In genomic region chr15:72315706-72316370, GRCh38 we compare ENCODE assay signal across 17 cellular contexts. TPM values are rescaled to one million over a fixed set of nuclear protein-coding genes. Genes with fewer than 3 reads are reported as not detected.
A peak's percentile ranks its signal among the peaks of the same experiment; 100 is the strongest.
DNase-seq lines count a peak whose midpoint lies in the region; ATAC-seq, FAIRE-seq and TF ChIP-seq lines count a peak whose summit lies in the region.
"Had no signal": no experiment of that assay in that cellular context is flagged by ENCODE, and none has a peak within 500 bp of the region (broad histone marks: within the 10 kb centered on the region; RNA-seq: fewer than 3 reads in every experiment).

No MANE protein-coding gene starts in this region.

- POLR2A ChIA-PET in K562 (lab: Yijun Ruan, JAX) = no interaction called here

- H3K79me2 ChIP-seq in H9 (ENCODE audit: insufficient read depth, low read length) (no peaks in the 10 kb centered on the region), K562 (ENCODE audit: control insufficient read depth, insufficient read depth, low read length) (no peaks in the 10 kb centered on the region)

- TF ChIP-seq EP300 in K562 (IDR thresholded peaks at IDR 0.05; ENCODE audit: low read length) = no peak

- peak overlapping the region in 1 of 3 experiments; percentile 45; a peak in 1 of 7 replicates for H3K27ac Mint-ChIP-seq in H9
- H3K27ac Mint-ChIP-seq: activated B cell treated with CpG ODN at 0.5 μM for 24 hours had no signal

- no peak overlapping the region for H2BK15ac ChIP-seq in H9 (ENCODE audit: low read depth, low read length)

- H2BK5ac ChIP-seq in H9 (ENCODE audit: insufficient read length, low read length) = no peak overlapping the region

- H2BK20ac ChIP-seq in H9 (ENCODE audit: low read depth, low read length, poor library complexity, severe bottlenecking) = no peak overlapping the region

- no peak overlapping the region for H3K18ac ChIP-seq in H9 (ENCODE audit: insufficient read length, low read depth, low read length)

- H4K8ac ChIP-seq in H9 (replicated peaks; ENCODE audit: insufficient read length, low read depth, low read length) = no peak overlapping the region

- H3K4ac ChIP-seq in H9 (ENCODE audit: low read depth, low read length) = no peak overlapping the region

- H3K9ac ChIP-seq in H9 (ENCODE audit: extremely low read depth, insufficient read length, low read length) = no peak overlapping the region
- H3K9ac ChIP-seq in K562 (ENCODE audit: insufficient read depth in 1 of 2, low read depth in 2 of 2, low read length in 2 of 2) = no peak overlapping the region

- FAIRE-seq in K562 (lab: Jason Lieb, UNC) = no peak
- FAIRE-seq: pancreas, urothelium cell line had no signal

- DNase-seq in BE2C (peak; percentile 91), H9 (peak; percentile 21), NCI-H345 treated with DMSO at 0.1 percent for 48 hours (lab: John Stamatoyannopoulos, UW; ENCODE audit: unreplicated experiment) (peak; percentile 13), K562 (ENCODE audit: extremely low read depth in 1 of 4, low spot score in 3 of 4) (no peak), GM10266 (ENCODE audit: extremely low spot score) (no peak), left lobe of liver (ENCODE audit: low spot score) (no peak), GM13976 (ENCODE audit: low spot score) (no peak)
- DNase-seq: activated B cell treated with CpG ODN at 0.5 μM for 24 hours; DMS79 treated with DMSO at 0.1 percent for 48 hours; heart right ventricle; NCI-H2107; spleen; stimulated activated naive CD8-positive, alpha-beta T cell treated with anti-CD3 and anti-CD28 coated beads, Interleukin-15, Interleukin-2, amounts not matched to agents 100 U/mL and 50 U/mL, for 24 hours had no signal

- H3T11ph ChIP-seq in H9 (ENCODE audit: low read length) = no peak overlapping the region

- no peak for TF ChIP-seq RAD21 in K562 (CRISPR knock-in tag; conservative IDR thresholded peaks at IDR 0.05 in 1 of 2, IDR thresholded peaks at IDR 0.05 in 1 of 2)

- TF ChIP-seq CTCF in BE2C (IDR thresholded peaks at IDR 0.05; ENCODE audit: low read depth, low read length) = no peak
- no peak for TF ChIP-seq CTCF in H9 (conservative IDR thresholded peaks at IDR 0.05)
- TF ChIP-seq CTCF in K562 (IDR thresholded peaks at IDR 0.05 in 2 of 3, conservative IDR thresholded peaks at IDR 0.05 in 1 of 3; ENCODE audit: insufficient read depth in 2 of 3, low read depth in 1 of 3, low read length in 3 of 3) = no peak
- TF ChIP-seq CTCF in GM10266 (IDR thresholded peaks at IDR 0.05; ENCODE audit: control insufficient read depth, insufficient read depth, low read depth, missing control alignments) = no peak
- TF ChIP-seq CTCF in GM13976 (IDR thresholded peaks at IDR 0.05; ENCODE audit: borderline replicate concordance, control extremely low read depth, extremely low read depth, insufficient read depth, missing control alignments) = no peak

- H3K4me3 Mint-ChIP-seq in H9 = no peak overlapping the region
- H3K4me3 Mint-ChIP-seq: activated B cell treated with CpG ODN at 0.5 μM for 24 hours had no signal

- 0 out of 5 replicates have a peak, but pooled peaks cover 0 to 4% of the 10 kb centered on the region in 2 experiments for H3K9me3 Mint-ChIP-seq in H9
- H3K9me3 Mint-ChIP-seq: activated B cell treated with CpG ODN at 0.5 μM for 24 hours had no signal

- no peaks in the 10 kb centered on the region for H3K9me1 ChIP-seq in K562 (ENCODE audit: control insufficient read depth, insufficient read depth, low read length)

- no peak overlapping the region for H2AK5ac ChIP-seq in H9 (ENCODE audit: insufficient read length, low read length)

- peaks cover 6% of the 10 kb centered on the region for H3K23me2 ChIP-seq in H9 (ENCODE audit: insufficient read length, low read depth, low read length, poor library complexity, severe bottlenecking)

- H3K27me3 Mint-ChIP-seq in H9 (ENCODE audit: low read depth) = peaks cover 59% of the 10 kb centered on the region
- H3K27me3 Mint-ChIP-seq: activated B cell treated with CpG ODN at 0.5 μM for 24 hours had no signal

- no peak for ATAC-seq in K562
- ATAC-seq in GM18505 (IDR thresholded peaks at IDR 0.05; ENCODE audit: unreplicated experiment) = no peak
- no peak for ATAC-seq in left lobe of liver
- ATAC-seq: heart right ventricle; pancreas; stimulated activated naive CD8-positive, alpha-beta T cell treated with anti-CD3 and anti-CD28 coated beads, Interleukin-15, Interleukin-2, amounts not matched to agents 100 U/mL and 50 U/mL, for 24 hours had no signal

- intact Hi-C loops in K562 (cut with micrococcal nuclease) = loop anchor here (10.0 kb wide), 1 partner anchor 269 kb away; no protein-coding TSS in a partner anchor

- no peaks in the 10 kb centered on the region for H3K79me1 ChIP-seq in H9 (ENCODE audit: insufficient read depth, low read depth, low read length, poor library complexity, severe bottlenecking)

- H4K5ac ChIP-seq in H9 (ENCODE audit: insufficient read length, low read depth, low read length) = no peak overlapping the region

- peaks cover 15% of the 10 kb centered on the region in 2 experiments for H3K4me1 Mint-ChIP-seq in H9

- CTCF ChIA-PET in K562 (lab: Yijun Ruan, JAX; ENCODE audit: low intra/inter-chr PET ratio) = no interaction called here

- H3K9me3 ChIP-seq in BE2C (no peaks in the 10 kb centered on the region), H9 (ENCODE audit: control insufficient read depth, low read depth, low read length) (no peaks in the 10 kb centered on the region), K562 (replicated peaks; ENCODE audit: control insufficient read depth, insufficient read depth, low read depth, low read length) (no peaks in the 10 kb centered on the region)
- H3K9me3 ChIP-seq: heart right ventricle, pancreas, spleen had no signal

- H3K27me3 ChIP-seq in BE2C (no peaks in the 10 kb centered on the region), H9 (ENCODE audit: insufficient read depth, low read length) (peaks cover 5% of the 10 kb centered on the region; the same call in 1 of the 2 replicates), K562 (ENCODE audit: control insufficient read depth in 2 of 2, insufficient read depth in 2 of 2, low read length in 2 of 2) (no peaks in the 10 kb centered on the region; a peak in 2 of 5 replicates)
- H3K27me3 ChIP-seq: heart right ventricle, pancreas had no signal

- H3K56ac ChIP-seq in H9 (ENCODE audit: insufficient read length, low read depth, low read length) = no peak overlapping the region

- no peak overlapping the region for H2BK120ac ChIP-seq in H9 (ENCODE audit: low read depth, low read length, poor library complexity, severe bottlenecking)

- no TSS peak for BruUV-seq in K562 (replicated peaks; lab: Mats Ljungman, UMichigan)

- no peaks in the 10 kb centered on the region for H3K36me3 Mint-ChIP-seq in H9 (ENCODE audit: insufficient read depth in 1 of 3, low read depth in 3 of 3)

- H2BK12ac ChIP-seq in H9 (ENCODE audit: insufficient read length, low read depth, low read length) = no peak overlapping the region

- peaks cover 14% of the 10 kb centered on the region for H3K4me1 ChIP-seq in BE2C
- H3K4me1 ChIP-seq in H9 (ENCODE audit: insufficient read depth, low read length) = no peaks in the 10 kb centered on the region
- peaks cover 0 to 11% of the 10 kb centered on the region in 2 experiments; a peak in 3 of 5 replicates for H3K4me1 ChIP-seq in K562 (replicated peaks in 1 of 2; ENCODE audit: control insufficient read depth in 2 of 2, insufficient read depth in 2 of 2, low read length in 2 of 2)

- no peak overlapping the region for H3K23ac ChIP-seq in H9 (ENCODE audit: insufficient read length, low read depth, low read length)

- H3K36me3 ChIP-seq in BE2C = no peaks in the 10 kb centered on the region
- no peaks in the 10 kb centered on the region for H3K36me3 ChIP-seq in K562 (ENCODE audit: control insufficient read depth, insufficient read depth, low read length)
- H3K36me3 ChIP-seq: heart right ventricle, pancreas, spleen had no signal

- TF ChIP-seq POLR2A in K562 (conservative IDR thresholded peaks at IDR 0.05) = no peak
- TF ChIP-seq POLR2A in GM18505 (IDR thresholded peaks at IDR 0.05; ENCODE audit: borderline replicate concordance, extremely low read depth, insufficient read depth, insufficient read length) = no peak

- H3K4me3 ChIP-seq in BE2C (ENCODE audit: low read depth, low read length) (no peak overlapping the region), K562 (no peak overlapping the region)
- H3K4me3 ChIP-seq: heart right ventricle, pancreas, spleen had no signal

- H2AFZ ChIP-seq in H9 (ENCODE audit: low read length) (no peak overlapping the region), K562 (ENCODE audit: low read depth, low read length) (no peak overlapping the region)

- H3K27ac ChIP-seq in H9 (ENCODE audit: insufficient read length, low read depth, low read length) (no peak overlapping the region), K562 (ENCODE audit: extremely low read depth, low read depth, low read length) (no peak overlapping the region)
- H3K27ac ChIP-seq: epithelial cell of prostate, heart right ventricle, pancreas, spleen had no signal

- H3K4me2 ChIP-seq in H9 (ENCODE audit: insufficient read depth, insufficient read length, low read length) = no peak overlapping the region
- no peak overlapping the region for H3K4me2 ChIP-seq in K562 (ENCODE audit: insufficient read depth, low read length)

- H3K14ac ChIP-seq in H9 (ENCODE audit: insufficient read depth, low read length) = no peak overlapping the region

- H4K91ac ChIP-seq in H9 (ENCODE audit: insufficient read length, low read depth, low read length) = no peak overlapping the region

- H4K20me1 ChIP-seq in H9 (ENCODE audit: control insufficient read depth, insufficient read depth, insufficient read length) (no peaks in the 10 kb centered on the region), K562 (replicated peaks; ENCODE audit: control insufficient read depth, insufficient read depth, low read length) (peaks cover 6% of the 10 kb centered on the region)

- in situ Hi-C loops in K562 (cut with MboI) (loop anchor here (25.0 kb wide), 3 partner anchors 771 to 1771 kb away; partner anchors contain the start of gene GOLGA6A), GM13976 (cut with MboI; ENCODE audit: low sequenced_read_pairs, unreplicated experiment) (no loop called here)

- WGBS in H9 (ENCODE audit: extremely low coverage, insufficient read length, low lambda C conversion rate) = no CpG with 5 or more reads among the region's 6 CpGs
- WGBS in K562 (ENCODE audit: insufficient coverage, low coverage, missing lambda C conversion rate) = 0% methylated on average over 4 of the region's 6 CpGs

RNA-seq across cellular contexts. Expression of gene CELF6, which starts 4.1 kb away (rescaled TPM):
- polyA plus RNA-seq in BE2C (2012; ENCODE audit: insufficient read depth, insufficient read length, low read depth) = 3.2 TPM
- total RNA-seq in H9 (2021) = 0.13 and 0.18 TPM in 2 replicates
- total RNA-seq in K562 (2011; cell fraction: chromatin; rRNA removed; ENCODE audit: low replicate concordance) = not detected in 2 replicates
- total RNA-seq in K562 (2011; cell fraction: nucleolus; rRNA removed) = not detected in 2 replicates
- total RNA-seq in K562 (2011; cell fraction: nucleoplasm; rRNA removed) = not detected in 2 replicates
- 0.04 TPM in 1 of 2 replicates, not detected in the other for total RNA-seq in K562 (2014; rRNA removed)
- total RNA-seq in K562 (2014; rRNA removed; fragmentation: Illumina TruSeq; extraction: Trizol) = not detected in 2 replicates
- total RNA-seq in K562 (2015; rRNA removed; fragmentation: Illumina TruSeq; extraction: Trizol) = 0.08 TPM in 1 of 2 replicates, not detected in the other
- not detected in 2 replicates for total RNA-seq in K562 (2021)
- 0.03 TPM in 1 of 2 replicates, not detected in the other for polyA plus RNA-seq in K562 (2011; rRNA removed)
- polyA plus RNA-seq in K562 (2011; cell fraction: cytosol; rRNA removed) = 0.09 TPM in 1 of 2 replicates, not detected in the other
- polyA plus RNA-seq in K562 (2011; cell fraction: nucleus; rRNA removed) = 0.55 and 0.58 TPM in 2 replicates
- 0.04 and 0.30 TPM in 2 replicates for polyA plus RNA-seq in K562 (2012)
- not detected in 2 replicates for polyA plus RNA-seq in K562 (2014; fragmentation: Illumina TruSeq; extraction: Trizol)
- under 1 TPM in 1 of 2 experiments, not detected in 1; 0.01 TPM for polyA plus RNA-seq in K562 (2014; fragmentation: Nextera tagmentation; extraction: Ambion mirVana)
- 0.11 TPM in 1 of 2 replicates, not detected in the other for polyA plus RNA-seq in K562 (2014; rRNA removed)
- not detected in 2 replicates for polyA minus RNA-seq in K562 (2011; rRNA and poly(A)+ RNA removed)
- not detected in 2 replicates for polyA minus RNA-seq in K562 (2011; cell fraction: cytosol; rRNA and poly(A)+ RNA removed)
- polyA minus RNA-seq in K562 (2011; cell fraction: nucleus; rRNA and poly(A)+ RNA removed) = not detected in 2 replicates
- 0.65 TPM for total RNA-seq in left lobe of liver

RNA-seq across cellular contexts. Expression of gene PARP6, which starts 43.5 kb away (rescaled TPM):
- 260 TPM for polyA plus RNA-seq in BE2C (2012; ENCODE audit: insufficient read depth, insufficient read length, low read depth)
- total RNA-seq in H9 (2021) = 54.4 and 54.5 TPM in 2 replicates
- 208 and 213 TPM in 2 replicates for total RNA-seq in K562 (2011; cell fraction: chromatin; rRNA removed; ENCODE audit: low replicate concordance)
- total RNA-seq in K562 (2011; cell fraction: nucleolus; rRNA removed) = 96.4 and 99.1 TPM in 2 replicates
- 121 and 131 TPM in 2 replicates for total RNA-seq in K562 (2011; cell fraction: nucleoplasm; rRNA removed)
- 24.1 and 24.9 TPM in 2 replicates for total RNA-seq in K562 (2014; rRNA removed)
- 26.3 and 28.3 TPM in 2 replicates for total RNA-seq in K562 (2014; rRNA removed; fragmentation: Illumina TruSeq; extraction: Trizol)
- total RNA-seq in K562 (2015; rRNA removed; fragmentation: Illumina TruSeq; extraction: Trizol) = 25.2 and 27.8 TPM in 2 replicates
- total RNA-seq in K562 (2021) = 35.0 and 42.9 TPM in 2 replicates
- 83.2 and 105 TPM in 2 replicates for polyA plus RNA-seq in K562 (2011; rRNA removed)
- polyA plus RNA-seq in K562 (2011; cell fraction: cytosol; rRNA removed) = 42.2 and 64.2 TPM in 2 replicates
- 595 and 718 TPM in 2 replicates for polyA plus RNA-seq in K562 (2011; cell fraction: nucleus; rRNA removed)
- 35.3 and 84.4 TPM in 2 replicates for polyA plus RNA-seq in K562 (2012)
- 34.4 and 41.7 TPM in 2 replicates for polyA plus RNA-seq in K562 (2014; fragmentation: Illumina TruSeq; extraction: Trizol)
- 10 to 100 TPM; 14.8 to 18.9 TPM for polyA plus RNA-seq in K562 (2014; fragmentation: Nextera tagmentation; extraction: Ambion mirVana)
- 39.3 and 43.4 TPM in 2 replicates for polyA plus RNA-seq in K562 (2014; rRNA removed)
- 53.4 and 76.3 TPM in 2 replicates for polyA minus RNA-seq in K562 (2011; rRNA and poly(A)+ RNA removed)
- polyA minus RNA-seq in K562 (2011; cell fraction: cytosol; rRNA and poly(A)+ RNA removed) = 12.4 and 15.7 TPM in 2 replicates
- polyA minus RNA-seq in K562 (2011; cell fraction: nucleus; rRNA and poly(A)+ RNA removed) = 62.1 and 102 TPM in 2 replicates
- total RNA-seq in left lobe of liver = 20.1 TPM

RNA-seq across cellular contexts. Expression of gene HEXA, which starts 60.0 kb away (rescaled TPM):
- polyA plus RNA-seq in BE2C (2012; ENCODE audit: insufficient read depth, insufficient read length, low read depth) = 33.5 TPM
- total RNA-seq in H9 (2021) (54.7 and 58.9 TPM in 2 replicates), K562 (2014; rRNA removed) (47.1 and 48.2 TPM in 2 replicates), K562 (2014; rRNA removed; fragmentation: Illumina TruSeq; extraction: Trizol) (57.4 and 58.3 TPM in 2 replicates), K562 (2015; rRNA removed; fragmentation: Illumina TruSeq; extraction: Trizol) (84.4 and 85.9 TPM in 2 replicates), K562 (2021) (81.9 and 82.1 TPM in 2 replicates), left lobe of liver (49.4 TPM)
- 137 and 211 TPM in 2 replicates for total RNA-seq in K562 (2011; cell fraction: chromatin; rRNA removed; ENCODE audit: low replicate concordance)
- 192 and 220 TPM in 2 replicates for total RNA-seq in K562 (2011; cell fraction: nucleolus; rRNA removed)
- 181 and 186 TPM in 2 replicates for total RNA-seq in K562 (2011; cell fraction: nucleoplasm; rRNA removed)
- polyA plus RNA-seq in K562 (2011; rRNA removed) (134 and 136 TPM in 2 replicates), K562 (2014; fragmentation: Illumina TruSeq; extraction: Trizol) (68.9 and 70.0 TPM in 2 replicates), K562 (2014; fragmentation: Nextera tagmentation; extraction: Ambion mirVana) (10 to 100 TPM; 22.2 to 64.3 TPM), K562 (2014; rRNA removed) (72.9 and 90.3 TPM in 2 replicates)
- 112 and 135 TPM in 2 replicates for polyA plus RNA-seq in K562 (2011; cell fraction: cytosol; rRNA removed)
- polyA plus RNA-seq in K562 (2011; cell fraction: nucleus; rRNA removed) = 225 and 242 TPM in 2 replicates
- polyA plus RNA-seq in K562 (2012) = 67.4 and 141 TPM in 2 replicates
- 51.3 and 57.7 TPM in 2 replicates for polyA minus RNA-seq in K562 (2011; rRNA and poly(A)+ RNA removed)
- 41.3 and 44.2 TPM in 2 replicates for polyA minus RNA-seq in K562 (2011; cell fraction: cytosol; rRNA and poly(A)+ RNA removed)
- polyA minus RNA-seq in K562 (2011; cell fraction: nucleus; rRNA and poly(A)+ RNA removed) = 33.4 and 36.8 TPM in 2 replicates

Comparison
In these comparisons a context has a peak if more than half of its experiments do, and no peak if none do; other contexts are left out.
1. DNase-seq: peak in BE2C (single experiment), H9 (single experiment) and NCI-H345 treated with DMSO at 0.1 percent for 48 hours (single experiment); none in K562 (0 of 4), GM10266 (single experiment), left lobe of liver (single experiment) and GM13976 (single experiment).